In genomic region chr4:159344877-159345276, GRCh38 we compare ENCODE assay signal across 28 cellular contexts.
"Had no signal": no experiment of that assay in that cellular context is flagged by ENCODE, and none has a peak within 500 bp of the region (broad histone marks: within the 10 kb centered on the region; RNA-seq: fewer than 3 reads in every experiment).

No MANE protein-coding gene starts in this region.

- H3K27ac ChIP-seq: body of pancreas, coronary artery, esophagus muscularis mucosa, foreskin keratinocyte, WERI-Rb-1 had no signal

- ATAC-seq: activated CD4-positive, CD25-positive, alpha-beta regulatory T cell treated with anti-CD3 and anti-CD28 coated beads, Interleukin-2, amount 50 U/mL, for 24 hours; activated CD8-positive, alpha-beta T cell treated with anti-CD3 and anti-CD28 coated beads for 36 hours; activated T-cell treated with anti-CD3 and anti-CD28 coated beads, Interleukin-2, amount 50 U/mL, for 4 hours; activated T-helper 17 cell treated with anti-CD3 and anti-CD28 coated beads, Interleukin-2, amount 50 U/mL, for 72 hours; body of pancreas; foreskin keratinocyte; T-helper 17 cell had no signal

- H3K4me1 ChIP-seq: body of pancreas, foreskin keratinocyte had no signal

- H3K9me3 ChIP-seq: body of pancreas, esophagus muscularis mucosa, gastrocnemius medialis had no signal

- H3K27me3 ChIP-seq: body of pancreas, dorsolateral prefrontal cortex, esophagus muscularis mucosa, foreskin keratinocyte, gastrocnemius medialis had no signal

- H3K4me3 ChIP-seq: body of pancreas, coronary artery, dorsolateral prefrontal cortex, esophagus muscularis mucosa, gastrocnemius medialis had no signal

- DNase-seq: activated B cell treated with CpG ODN at 0.5 μM for 24 hours; activated CD4-positive, alpha-beta T cell treated with anti-CD3 and anti-CD28 coated beads for 48 hours; activated CD4-positive, alpha-beta T cell treated with anti-CD3 and anti-CD28 coated beads, Interleukin-2, amount 50 U/mL, for 1 hour; activated CD4-positive, alpha-beta T cell treated with anti-CD3 and anti-CD28 coated beads, Interleukin-2, amount 50 U/mL, for 48 hours; activated CD8-positive, alpha-beta memory T cell treated with anti-CD3 and anti-CD28 coated beads for 24 hours; activated CD8-positive, alpha-beta T cell treated with anti-CD3 and anti-CD28 coated beads for 36 hours; activated effector memory CD4-positive, alpha-beta T cell treated with Interleukin-2 at 50 U/mL for 16 hours; activated gamma-delta T cell treated with Interleukin-2 at 50 U/mL for 16 hours; activated naive CD4-positive, alpha-beta T cell treated with anti-CD3 and anti-CD28 coated beads, Interleukin-2, amount 50 U/mL, for 16 hours; activated naive CD4-positive, alpha-beta T cell treated with Interleukin-2 at 50 U/mL for 16 hours; activated T-cell treated with anti-CD3 and anti-CD28 coated beads, Interleukin-2, amount 50 U/mL, for 4 hours; amniotic stem cell; anterior cingulate cortex; body of pancreas; dorsolateral prefrontal cortex; effector memory CD4-positive, alpha-beta T cell; endodermal cell; erythroblast; foreskin keratinocyte; gastrocnemius medialis; T-helper 1 cell; T-helper 17 cell; T1000; WERI-Rb-1 had no signal
